Comparison of ENCODE assay signal across 1 cellular context in genomic region chr20:543369-544152, GRCh38.
A peak's percentile ranks its signal among the peaks of the same experiment; 100 is the strongest.
TF ChIP-seq lines count a peak whose summit lies in the region.

Gene CSNK2A1, minus strand, starts transcription at chr20:543790. Its CDS starts 35,239 bp downstream, at chr20:508551.

TF ChIP-seq in K562, 482 proteins besides CTCF, POLR2A, EP300 and RAD21 (continued from another document and continues in another):
- TF ChIP-seq, protein P1, sequence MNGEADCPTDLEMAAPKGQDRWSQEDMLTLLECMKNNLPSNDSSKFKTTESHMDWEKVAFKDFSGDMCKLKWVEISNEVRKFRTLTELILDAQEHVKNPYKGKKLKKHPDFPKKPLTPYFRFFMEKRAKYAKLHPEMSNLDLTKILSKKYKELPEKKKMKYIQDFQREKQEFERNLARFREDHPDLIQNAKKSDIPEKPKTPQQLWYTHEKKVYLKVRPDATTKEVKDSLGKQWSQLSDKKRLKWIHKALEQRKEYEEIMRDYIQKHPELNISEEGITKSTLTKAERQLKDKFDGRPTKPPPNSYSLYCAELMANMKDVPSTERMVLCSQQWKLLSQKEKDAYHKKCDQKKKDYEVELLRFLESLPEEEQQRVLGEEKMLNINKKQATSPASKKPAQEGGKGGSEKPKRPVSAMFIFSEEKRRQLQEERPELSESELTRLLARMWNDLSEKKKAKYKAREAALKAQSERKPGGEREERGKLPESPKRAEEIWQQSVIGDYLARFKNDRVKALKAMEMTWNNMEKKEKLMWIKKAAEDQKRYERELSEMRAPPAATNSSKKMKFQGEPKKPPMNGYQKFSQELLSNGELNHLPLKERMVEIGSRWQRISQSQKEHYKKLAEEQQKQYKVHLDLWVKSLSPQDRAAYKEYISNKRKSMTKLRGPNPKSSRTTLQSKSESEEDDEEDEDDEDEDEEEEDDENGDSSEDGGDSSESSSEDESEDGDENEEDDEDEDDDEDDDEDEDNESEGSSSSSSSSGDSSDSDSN (IDR thresholded peaks at IDR 0.05; ENCODE audit: borderline replicate concordance in 1 of 2, low read depth in 2 of 2, low read length in 2 of 2), result peak in 1 of 2 experiments; percentile 68; a peak in 1 of 4 replicates
- TF ChIP-seq SMAD4 (CRISPR knock-in tag; conservative IDR thresholded peaks at IDR 0.05) (no peak), ASH1L (IDR thresholded peaks at IDR 0.05; ENCODE audit: borderline replicate concordance, low read depth, partially characterized antibody) (peak; percentile 72), ZNF778 (CRISPR knock-in tag; IDR thresholded peaks at IDR 0.05) (no peak), YBX1 (IDR thresholded peaks at IDR 0.05) (no peak), KLF6 (CRISPR knock-in tag; IDR thresholded peaks at IDR 0.05; ENCODE audit: borderline replicate concordance) (no peak), HIVEP1 (CRISPR knock-in tag; IDR thresholded peaks at IDR 0.05) (no peak), NONO (IDR thresholded peaks at IDR 0.05; ENCODE audit: low read depth in 2 of 2, low read length in 1 of 2) (peak in 1 of 2 experiments; percentile 98; a peak in 2 of 4 replicates), HDAC1 (IDR thresholded peaks at IDR 0.05) (peak in 1 of 2 experiments; percentile 22; a peak in 1 of 4 replicates), NCOA2 (IDR thresholded peaks at IDR 0.05; ENCODE audit: partially characterized antibody in 2 of 2) (no peak), TFAP4 (CRISPR knock-in tag; IDR thresholded peaks at IDR 0.05; ENCODE audit: borderline replicate concordance) (peak; percentile 91), SNAPC5 (CRISPR knock-in tag; IDR thresholded peaks at IDR 0.05) (no peak), KDM5B (IDR thresholded peaks at IDR 0.05; ENCODE audit: insufficient replicate concordance, low read depth, low read length) (peak; percentile 57), YY1 (IDR thresholded peaks at IDR 0.05; ENCODE audit: borderline replicate concordance in 1 of 3, control insufficient read depth in 1 of 3, extremely low read depth in 1 of 3, insufficient read depth in 3 of 3, insufficient read length in 1 of 3, insufficient replicate concordance in 2 of 3, low read depth in 1 of 3, low read length in 2 of 3) (peak; percentile 68 to 91 (median 87)), SMARCC2 (IDR thresholded peaks at IDR 0.05; ENCODE audit: low read depth) (no peak), PML (IDR thresholded peaks at IDR 0.05; ENCODE audit: low read length) (peak; percentile 47; the same call in 1 of the 2 replicates), MYC (IDR thresholded peaks at IDR 0.05; ENCODE audit: low read depth, low read length) (no peak; the same call in 1 of the 2 replicates), MYC (CRISPR knock-in tag; IDR thresholded peaks at IDR 0.05; ENCODE audit: borderline replicate concordance, low read depth) (peak; percentile 24; the same call in 1 of the 2 replicates), HMGN3 (IDR thresholded peaks at IDR 0.05; ENCODE audit: borderline replicate concordance, extremely low read depth, insufficient read length, low read depth, low read length) (peak; percentile 56), GATAD2B (IDR thresholded peaks at IDR 0.05; ENCODE audit: borderline replicate concordance) (no peak), NR2C1 (IDR thresholded peaks at IDR 0.05) (peak; percentile 72), NR2C1 (tag; IDR thresholded peaks at IDR 0.05) (peak; percentile 83), SIX5 (IDR thresholded peaks at IDR 0.05; ENCODE audit: borderline replicate concordance in 1 of 2, insufficient read depth in 1 of 2, low read depth in 1 of 2, low read length in 2 of 2) (peak; percentile 27 to 33; a peak in 2 of 4 replicates), ZNF695 (CRISPR knock-in tag; IDR thresholded peaks at IDR 0.05) (no peak), SUPT5H (IDR thresholded peaks at IDR 0.05) (peak; percentile 89), ZNF57 (CRISPR knock-in tag; IDR thresholded peaks at IDR 0.05) (no peak), TAF1 (IDR thresholded peaks at IDR 0.05; ENCODE audit: control insufficient read depth, extremely low read depth, insufficient read depth, low read length, severe bottlenecking) (peak; percentile 84), JUND (IDR thresholded peaks at IDR 0.05; ENCODE audit: borderline replicate concordance, low read depth, low read length) (peak; percentile 96), JUND (tag; IDR thresholded peaks at IDR 0.05; ENCODE audit: borderline replicate concordance, low read depth, low read length) (no peak; the same call in 2 of the 3 replicates), PHF21A (IDR thresholded peaks at IDR 0.05; ENCODE audit: borderline replicate concordance, low read depth) (no peak), ZNF561 (CRISPR knock-in tag; conservative IDR thresholded peaks at IDR 0.05) (no peak), SLC30A9 (CRISPR knock-in tag; IDR thresholded peaks at IDR 0.05) (no peak), CREB5 (CRISPR knock-in tag; IDR thresholded peaks at IDR 0.05) (no peak), MTA2 (IDR thresholded peaks at IDR 0.05; ENCODE audit: low read depth) (no peak), DNMT1 (IDR thresholded peaks at IDR 0.05) (no peak), RBFOX2 (IDR thresholded peaks at IDR 0.05; ENCODE audit: low read depth, low read length) (peak; percentile 98)
- TF ChIP-seq, protein P2, sequence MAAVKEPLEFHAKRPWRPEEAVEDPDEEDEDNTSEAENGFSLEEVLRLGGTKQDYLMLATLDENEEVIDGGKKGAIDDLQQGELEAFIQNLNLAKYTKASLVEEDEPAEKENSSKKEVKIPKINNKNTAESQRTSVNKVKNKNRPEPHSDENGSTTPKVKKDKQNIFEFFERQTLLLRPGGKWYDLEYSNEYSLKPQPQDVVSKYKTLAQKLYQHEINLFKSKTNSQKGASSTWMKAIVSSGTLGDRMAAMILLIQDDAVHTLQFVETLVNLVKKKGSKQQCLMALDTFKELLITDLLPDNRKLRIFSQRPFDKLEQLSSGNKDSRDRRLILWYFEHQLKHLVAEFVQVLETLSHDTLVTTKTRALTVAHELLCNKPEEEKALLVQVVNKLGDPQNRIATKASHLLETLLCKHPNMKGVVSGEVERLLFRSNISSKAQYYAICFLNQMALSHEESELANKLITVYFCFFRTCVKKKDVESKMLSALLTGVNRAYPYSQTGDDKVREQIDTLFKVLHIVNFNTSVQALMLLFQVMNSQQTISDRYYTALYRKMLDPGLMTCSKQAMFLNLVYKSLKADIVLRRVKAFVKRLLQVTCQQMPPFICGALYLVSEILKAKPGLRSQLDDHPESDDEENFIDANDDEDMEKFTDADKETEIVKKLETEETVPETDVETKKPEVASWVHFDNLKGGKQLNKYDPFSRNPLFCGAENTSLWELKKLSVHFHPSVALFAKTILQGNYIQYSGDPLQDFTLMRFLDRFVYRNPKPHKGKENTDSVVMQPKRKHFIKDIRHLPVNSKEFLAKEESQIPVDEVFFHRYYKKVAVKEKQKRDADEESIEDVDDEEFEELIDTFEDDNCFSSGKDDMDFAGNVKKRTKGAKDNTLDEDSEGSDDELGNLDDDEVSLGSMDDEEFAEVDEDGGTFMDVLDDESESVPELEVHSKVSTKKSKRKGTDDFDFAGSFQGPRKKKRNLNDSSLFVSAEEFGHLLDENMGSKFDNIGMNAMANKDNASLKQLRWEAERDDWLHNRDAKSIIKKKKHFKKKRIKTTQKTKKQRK (IDR thresholded peaks at IDR 0.05; ENCODE audit: borderline replicate concordance, low read depth, low read length), result no peak
- TF ChIP-seq, protein P3, sequence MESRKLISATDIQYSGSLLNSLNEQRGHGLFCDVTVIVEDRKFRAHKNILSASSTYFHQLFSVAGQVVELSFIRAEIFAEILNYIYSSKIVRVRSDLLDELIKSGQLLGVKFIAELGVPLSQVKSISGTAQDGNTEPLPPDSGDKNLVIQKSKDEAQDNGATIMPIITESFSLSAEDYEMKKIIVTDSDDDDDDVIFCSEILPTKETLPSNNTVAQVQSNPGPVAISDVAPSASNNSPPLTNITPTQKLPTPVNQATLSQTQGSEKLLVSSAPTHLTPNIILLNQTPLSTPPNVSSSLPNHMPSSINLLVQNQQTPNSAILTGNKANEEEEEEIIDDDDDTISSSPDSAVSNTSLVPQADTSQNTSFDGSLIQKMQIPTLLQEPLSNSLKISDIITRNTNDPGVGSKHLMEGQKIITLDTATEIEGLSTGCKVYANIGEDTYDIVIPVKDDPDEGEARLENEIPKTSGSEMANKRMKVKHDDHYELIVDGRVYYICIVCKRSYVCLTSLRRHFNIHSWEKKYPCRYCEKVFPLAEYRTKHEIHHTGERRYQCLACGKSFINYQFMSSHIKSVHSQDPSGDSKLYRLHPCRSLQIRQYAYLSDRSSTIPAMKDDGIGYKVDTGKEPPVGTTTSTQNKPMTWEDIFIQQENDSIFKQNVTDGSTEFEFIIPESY (CRISPR knock-in tag; IDR thresholded peaks at IDR 0.05), result peak; percentile 80
- TF ChIP-seq, protein P4, sequence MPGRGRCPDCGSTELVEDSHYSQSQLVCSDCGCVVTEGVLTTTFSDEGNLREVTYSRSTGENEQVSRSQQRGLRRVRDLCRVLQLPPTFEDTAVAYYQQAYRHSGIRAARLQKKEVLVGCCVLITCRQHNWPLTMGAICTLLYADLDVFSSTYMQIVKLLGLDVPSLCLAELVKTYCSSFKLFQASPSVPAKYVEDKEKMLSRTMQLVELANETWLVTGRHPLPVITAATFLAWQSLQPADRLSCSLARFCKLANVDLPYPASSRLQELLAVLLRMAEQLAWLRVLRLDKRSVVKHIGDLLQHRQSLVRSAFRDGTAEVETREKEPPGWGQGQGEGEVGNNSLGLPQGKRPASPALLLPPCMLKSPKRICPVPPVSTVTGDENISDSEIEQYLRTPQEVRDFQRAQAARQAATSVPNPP (IDR thresholded peaks at IDR 0.05; ENCODE audit: borderline replicate concordance, insufficient read depth, insufficient read length), result no peak
- TF ChIP-seq, protein P5, sequence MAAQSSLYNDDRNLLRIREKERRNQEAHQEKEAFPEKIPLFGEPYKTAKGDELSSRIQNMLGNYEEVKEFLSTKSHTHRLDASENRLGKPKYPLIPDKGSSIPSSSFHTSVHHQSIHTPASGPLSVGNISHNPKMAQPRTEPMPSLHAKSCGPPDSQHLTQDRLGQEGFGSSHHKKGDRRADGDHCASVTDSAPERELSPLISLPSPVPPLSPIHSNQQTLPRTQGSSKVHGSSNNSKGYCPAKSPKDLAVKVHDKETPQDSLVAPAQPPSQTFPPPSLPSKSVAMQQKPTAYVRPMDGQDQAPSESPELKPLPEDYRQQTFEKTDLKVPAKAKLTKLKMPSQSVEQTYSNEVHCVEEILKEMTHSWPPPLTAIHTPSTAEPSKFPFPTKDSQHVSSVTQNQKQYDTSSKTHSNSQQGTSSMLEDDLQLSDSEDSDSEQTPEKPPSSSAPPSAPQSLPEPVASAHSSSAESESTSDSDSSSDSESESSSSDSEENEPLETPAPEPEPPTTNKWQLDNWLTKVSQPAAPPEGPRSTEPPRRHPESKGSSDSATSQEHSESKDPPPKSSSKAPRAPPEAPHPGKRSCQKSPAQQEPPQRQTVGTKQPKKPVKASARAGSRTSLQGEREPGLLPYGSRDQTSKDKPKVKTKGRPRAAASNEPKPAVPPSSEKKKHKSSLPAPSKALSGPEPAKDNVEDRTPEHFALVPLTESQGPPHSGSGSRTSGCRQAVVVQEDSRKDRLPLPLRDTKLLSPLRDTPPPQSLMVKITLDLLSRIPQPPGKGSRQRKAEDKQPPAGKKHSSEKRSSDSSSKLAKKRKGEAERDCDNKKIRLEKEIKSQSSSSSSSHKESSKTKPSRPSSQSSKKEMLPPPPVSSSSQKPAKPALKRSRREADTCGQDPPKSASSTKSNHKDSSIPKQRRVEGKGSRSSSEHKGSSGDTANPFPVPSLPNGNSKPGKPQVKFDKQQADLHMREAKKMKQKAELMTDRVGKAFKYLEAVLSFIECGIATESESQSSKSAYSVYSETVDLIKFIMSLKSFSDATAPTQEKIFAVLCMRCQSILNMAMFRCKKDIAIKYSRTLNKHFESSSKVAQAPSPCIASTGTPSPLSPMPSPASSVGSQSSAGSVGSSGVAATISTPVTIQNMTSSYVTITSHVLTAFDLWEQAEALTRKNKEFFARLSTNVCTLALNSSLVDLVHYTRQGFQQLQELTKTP (IDR thresholded peaks at IDR 0.05; ENCODE audit: low read depth in 1 of 2, partially characterized antibody in 2 of 2), result peak in 1 of 2 experiments; percentile 19
- TF ChIP-seq, protein P6, sequence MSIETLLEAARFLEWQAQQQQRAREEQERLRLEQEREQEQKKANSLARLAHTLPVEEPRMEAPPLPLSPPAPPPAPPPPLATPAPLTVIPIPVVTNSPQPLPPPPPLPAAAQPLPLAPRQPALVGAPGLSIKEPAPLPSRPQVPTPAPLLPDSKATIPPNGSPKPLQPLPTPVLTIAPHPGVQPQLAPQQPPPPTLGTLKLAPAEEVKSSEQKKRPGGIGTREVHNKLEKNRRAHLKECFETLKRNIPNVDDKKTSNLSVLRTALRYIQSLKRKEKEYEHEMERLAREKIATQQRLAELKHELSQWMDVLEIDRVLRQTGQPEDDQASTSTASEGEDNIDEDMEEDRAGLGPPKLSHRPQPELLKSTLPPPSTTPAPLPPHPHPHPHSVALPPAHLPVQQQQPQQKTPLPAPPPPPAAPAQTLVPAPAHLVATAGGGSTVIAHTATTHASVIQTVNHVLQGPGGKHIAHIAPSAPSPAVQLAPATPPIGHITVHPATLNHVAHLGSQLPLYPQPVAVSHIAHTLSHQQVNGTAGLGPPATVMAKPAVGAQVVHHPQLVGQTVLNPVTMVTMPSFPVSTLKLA (conservative IDR thresholded peaks at IDR 0.05), result peak; percentile 24 to 67
- TF ChIP-seq, protein P7, sequence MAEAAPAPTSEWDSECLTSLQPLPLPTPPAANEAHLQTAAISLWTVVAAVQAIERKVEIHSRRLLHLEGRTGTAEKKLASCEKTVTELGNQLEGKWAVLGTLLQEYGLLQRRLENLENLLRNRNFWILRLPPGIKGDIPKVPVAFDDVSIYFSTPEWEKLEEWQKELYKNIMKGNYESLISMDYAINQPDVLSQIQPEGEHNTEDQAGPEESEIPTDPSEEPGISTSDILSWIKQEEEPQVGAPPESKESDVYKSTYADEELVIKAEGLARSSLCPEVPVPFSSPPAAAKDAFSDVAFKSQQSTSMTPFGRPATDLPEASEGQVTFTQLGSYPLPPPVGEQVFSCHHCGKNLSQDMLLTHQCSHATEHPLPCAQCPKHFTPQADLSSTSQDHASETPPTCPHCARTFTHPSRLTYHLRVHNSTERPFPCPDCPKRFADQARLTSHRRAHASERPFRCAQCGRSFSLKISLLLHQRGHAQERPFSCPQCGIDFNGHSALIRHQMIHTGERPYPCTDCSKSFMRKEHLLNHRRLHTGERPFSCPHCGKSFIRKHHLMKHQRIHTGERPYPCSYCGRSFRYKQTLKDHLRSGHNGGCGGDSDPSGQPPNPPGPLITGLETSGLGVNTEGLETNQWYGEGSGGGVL (CRISPR knock-in tag; IDR thresholded peaks at IDR 0.05), result no peak
